ENCODE assay signal across 9 cellular contexts in genomic region chr17:80877095-80877828, GRCh38.
DNase-seq lines count a peak whose midpoint lies in the region; ATAC-seq and TF ChIP-seq lines count a peak whose summit lies in the region.
"Had no signal": no experiment of that assay in that cellular context is flagged by ENCODE, and none has a peak within 500 bp of the region (broad histone marks: within the 10 kb centered on the region; RNA-seq: fewer than 3 reads in every experiment).

No MANE protein-coding gene starts in this region.

- H3K4me3 Mint-ChIP-seq in T-helper 2 cell treated with Interferon-gamma antibody and Interleukin-4, amounts not matched to agents 5 μg/mL and 100 μg/mL, for 36 hours, result peak overlapping the region; percentile 79
- H3K4me3 Mint-ChIP-seq in type B pancreatic cell, result no peak overlapping the region

- H3K27ac ChIP-seq in left lung (peak overlapping the region in 1 of 2 donors; percentile 3), upper lobe of right lung (no peak overlapping the region)
- H3K27ac ChIP-seq: KMS-11 had no signal

- peak; percentile 84 for DNase-seq in T-helper 2 cell treated with Interferon-gamma antibody and Interleukin-4, amounts not matched to agents 5 μg/mL and 100 μg/mL, for 36 hours (ENCODE audit: low spot score)
- peak; percentile 11 to 28 for DNase-seq in left lung
- no peak for DNase-seq in type B pancreatic cell (ENCODE audit: extremely low spot score, unreplicated experiment)
- no peak for DNase-seq in upper lobe of right lung
- no peak for DNase-seq in ecto neural progenitor cell (ENCODE audit: low spot score)

- H3K27me3 Mint-ChIP-seq in T-helper 2 cell treated with Interferon-gamma antibody and Interleukin-4, amounts not matched to agents 5 μg/mL and 100 μg/mL, for 36 hours (ENCODE audit: low read depth), result no peaks in the 10 kb centered on the region
- H3K27me3 Mint-ChIP-seq in type B pancreatic cell, result no peaks in the 10 kb centered on the region

- ATAC-seq in GM18907 (IDR thresholded peaks at IDR 0.05; ENCODE audit: unreplicated experiment) (peak; percentile 91), HG02870 (IDR thresholded peaks at IDR 0.05; ENCODE audit: unreplicated experiment) (peak; percentile 83), left lung (no peak), GM21526 (IDR thresholded peaks at IDR 0.05; ENCODE audit: low FRiP score, unreplicated experiment) (no peak), upper lobe of right lung (no peak)

- H3K4me3 ChIP-seq in left lung (no peak overlapping the region), upper lobe of right lung (no peak overlapping the region)

- H3K27ac Mint-ChIP-seq in T-helper 2 cell treated with Interferon-gamma antibody and Interleukin-4, amounts not matched to agents 5 μg/mL and 100 μg/mL, for 36 hours, result peak overlapping the region; percentile 97
- no peak overlapping the region for H3K27ac Mint-ChIP-seq in type B pancreatic cell

- H3K27me3 ChIP-seq in left lung (no peaks in the 10 kb centered on the region), upper lobe of right lung (no peaks in the 10 kb centered on the region)

- H3K4me1 ChIP-seq in left lung (peaks cover 0 to 20% of the 10 kb centered on the region in 2 donors), upper lobe of right lung (peaks cover under 1% of the 10 kb centered on the region)

- no peaks in the 10 kb centered on the region for H3K9me3 Mint-ChIP-seq in T-helper 2 cell treated with Interferon-gamma antibody and Interleukin-4, amounts not matched to agents 5 μg/mL and 100 μg/mL, for 36 hours
- H3K9me3 Mint-ChIP-seq in type B pancreatic cell, result no peaks in the 10 kb centered on the region

- intact Hi-C loops in left lung (cut with DNase I), result no loop called here
- intact Hi-C loops in upper lobe of right lung (cut with DNase I), result no loop called here

- peaks cover 43% of the 10 kb centered on the region for H3K36me3 Mint-ChIP-seq in T-helper 2 cell treated with Interferon-gamma antibody and Interleukin-4, amounts not matched to agents 5 μg/mL and 100 μg/mL, for 36 hours (ENCODE audit: low read depth)
- H3K36me3 Mint-ChIP-seq in type B pancreatic cell, result peaks cover 3% of the 10 kb centered on the region

- no peak for TF ChIP-seq CTCF in left lung (IDR thresholded peaks at IDR 0.05)
- no peak for TF ChIP-seq CTCF in type B pancreatic cell (conservative IDR thresholded peaks at IDR 0.05)
- no peak for TF ChIP-seq CTCF in upper lobe of right lung (IDR thresholded peaks at IDR 0.05)

- peaks cover 41% of the 10 kb centered on the region for H3K4me1 Mint-ChIP-seq in T-helper 2 cell treated with Interferon-gamma antibody and Interleukin-4, amounts not matched to agents 5 μg/mL and 100 μg/mL, for 36 hours (ENCODE audit: low read depth)
- peaks cover 10% of the 10 kb centered on the region for H3K4me1 Mint-ChIP-seq in type B pancreatic cell (ENCODE audit: unreplicated experiment)

- H3K9me3 ChIP-seq in left lung (no peaks in the 10 kb centered on the region), upper lobe of right lung (no peaks in the 10 kb centered on the region)

- H3K36me3 ChIP-seq in left lung (peaks cover 0 to 33% of the 10 kb centered on the region in 2 donors), upper lobe of right lung (peaks cover 21% of the 10 kb centered on the region)

Comparison
In these comparisons a context has a peak if more than half of its experiments do, and no peak if none do; other contexts are left out.
1. ATAC-seq: peak in GM18907 (single experiment) and HG02870 (single experiment); none in left lung (single experiment), GM21526 (single experiment) and upper lobe of right lung (single experiment).
2. DNase-seq: peak in T-helper 2 cell treated with Interferon-gamma antibody and Interleukin-4, amounts not matched to agents 5 μg/mL and 100 μg/mL, for 36 hours (single experiment) and left lung (2 of 2); none in type B pancreatic cell (single experiment), upper lobe of right lung (single experiment) and ecto neural progenitor cell (single experiment).